Comparison of ENCODE assay signal across 1 cellular context in the genomic region with DNA sequence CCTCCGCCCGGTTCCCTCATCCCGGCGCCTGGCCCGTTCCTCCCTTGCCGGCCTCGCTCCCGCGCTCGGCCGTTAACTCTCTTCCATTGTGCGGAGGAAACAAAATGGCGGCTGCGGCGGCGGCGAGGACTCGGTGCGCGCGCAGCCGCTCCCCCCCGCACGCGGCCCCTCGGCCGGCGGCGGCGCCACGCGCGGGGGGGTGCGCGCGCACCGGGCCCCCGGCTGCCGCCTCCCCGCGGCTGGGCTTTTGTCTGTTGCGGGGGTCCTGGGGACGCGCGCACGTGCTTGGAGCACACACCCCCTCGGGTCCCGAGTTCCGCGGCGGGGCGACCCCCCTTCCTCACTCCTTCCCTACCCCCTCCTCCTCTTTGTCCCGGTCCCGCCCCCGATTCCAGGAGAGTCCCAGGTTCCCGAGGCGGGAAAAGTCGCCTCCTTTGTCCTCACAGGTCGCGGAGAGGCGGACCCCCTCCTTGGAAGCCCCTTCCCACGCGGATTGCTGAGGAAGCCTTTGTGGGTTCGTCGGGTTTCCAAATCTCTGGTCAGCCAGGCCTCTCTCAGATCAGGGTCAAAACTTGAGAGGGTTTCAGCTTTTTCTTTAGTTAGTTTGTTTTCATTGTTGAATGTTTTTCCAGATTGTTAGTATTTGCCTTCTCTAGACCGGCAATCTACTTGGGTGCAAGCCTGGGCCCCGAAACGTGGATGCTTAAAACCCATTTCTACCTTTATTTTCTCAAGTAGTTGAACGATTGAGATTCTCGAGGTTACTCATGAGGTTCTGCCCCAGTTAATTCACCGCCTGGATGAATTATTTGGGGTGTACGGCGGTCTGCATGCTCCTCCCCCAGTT.
TF ChIP-seq lines count a peak whose summit lies in the region.

No MANE protein-coding gene starts in this region.

TF ChIP-seq in HEK293, 187 proteins besides CTCF, POLR2A, EP300 and RAD21 (continued from another document):
- TF ChIP-seq, protein P1, sequence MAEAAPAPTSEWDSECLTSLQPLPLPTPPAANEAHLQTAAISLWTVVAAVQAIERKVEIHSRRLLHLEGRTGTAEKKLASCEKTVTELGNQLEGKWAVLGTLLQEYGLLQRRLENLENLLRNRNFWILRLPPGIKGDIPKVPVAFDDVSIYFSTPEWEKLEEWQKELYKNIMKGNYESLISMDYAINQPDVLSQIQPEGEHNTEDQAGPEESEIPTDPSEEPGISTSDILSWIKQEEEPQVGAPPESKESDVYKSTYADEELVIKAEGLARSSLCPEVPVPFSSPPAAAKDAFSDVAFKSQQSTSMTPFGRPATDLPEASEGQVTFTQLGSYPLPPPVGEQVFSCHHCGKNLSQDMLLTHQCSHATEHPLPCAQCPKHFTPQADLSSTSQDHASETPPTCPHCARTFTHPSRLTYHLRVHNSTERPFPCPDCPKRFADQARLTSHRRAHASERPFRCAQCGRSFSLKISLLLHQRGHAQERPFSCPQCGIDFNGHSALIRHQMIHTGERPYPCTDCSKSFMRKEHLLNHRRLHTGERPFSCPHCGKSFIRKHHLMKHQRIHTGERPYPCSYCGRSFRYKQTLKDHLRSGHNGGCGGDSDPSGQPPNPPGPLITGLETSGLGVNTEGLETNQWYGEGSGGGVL (tag by site-specific recombination; IDR thresholded peaks at IDR 0.05): peak; percentile 81
- no peak for TF ChIP-seq ZNF362 (tag by site-specific recombination; IDR thresholded peaks at IDR 0.05)
- no peak for TF ChIP-seq ZNF311 (tag by site-specific recombination; IDR thresholded peaks at IDR 0.05; ENCODE audit: borderline replicate concordance)
- TF ChIP-seq, protein P2, sequence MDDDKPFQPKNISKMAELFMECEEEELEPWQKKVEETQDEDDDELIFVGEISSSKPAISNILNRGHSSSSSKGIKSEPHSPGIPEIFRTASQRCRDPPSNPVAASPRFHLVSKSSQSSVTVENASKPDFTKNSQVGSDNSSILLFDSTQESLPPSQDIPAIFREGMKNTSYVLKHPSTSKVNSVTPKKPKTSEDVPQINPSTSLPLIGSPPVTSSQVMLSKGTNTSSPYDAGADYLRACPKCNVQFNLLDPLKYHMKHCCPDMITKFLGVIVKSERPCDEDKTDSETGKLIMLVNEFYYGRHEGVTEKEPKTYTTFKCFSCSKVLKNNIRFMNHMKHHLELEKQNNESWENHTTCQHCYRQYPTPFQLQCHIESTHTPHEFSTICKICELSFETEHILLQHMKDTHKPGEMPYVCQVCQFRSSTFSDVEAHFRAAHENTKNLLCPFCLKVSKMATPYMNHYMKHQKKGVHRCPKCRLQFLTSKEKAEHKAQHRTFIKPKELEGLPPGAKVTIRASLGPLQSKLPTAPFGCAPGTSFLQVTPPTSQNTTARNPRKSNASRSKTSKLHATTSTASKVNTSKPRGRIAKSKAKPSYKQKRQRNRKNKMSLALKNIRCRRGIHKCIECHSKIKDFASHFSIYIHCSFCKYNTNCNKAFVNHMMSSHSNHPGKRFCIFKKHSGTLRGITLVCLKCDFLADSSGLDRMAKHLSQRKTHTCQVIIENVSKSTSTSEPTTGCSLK (tag by site-specific recombination; IDR thresholded peaks at IDR 0.05): no peak
- TF ChIP-seq, protein P3, sequence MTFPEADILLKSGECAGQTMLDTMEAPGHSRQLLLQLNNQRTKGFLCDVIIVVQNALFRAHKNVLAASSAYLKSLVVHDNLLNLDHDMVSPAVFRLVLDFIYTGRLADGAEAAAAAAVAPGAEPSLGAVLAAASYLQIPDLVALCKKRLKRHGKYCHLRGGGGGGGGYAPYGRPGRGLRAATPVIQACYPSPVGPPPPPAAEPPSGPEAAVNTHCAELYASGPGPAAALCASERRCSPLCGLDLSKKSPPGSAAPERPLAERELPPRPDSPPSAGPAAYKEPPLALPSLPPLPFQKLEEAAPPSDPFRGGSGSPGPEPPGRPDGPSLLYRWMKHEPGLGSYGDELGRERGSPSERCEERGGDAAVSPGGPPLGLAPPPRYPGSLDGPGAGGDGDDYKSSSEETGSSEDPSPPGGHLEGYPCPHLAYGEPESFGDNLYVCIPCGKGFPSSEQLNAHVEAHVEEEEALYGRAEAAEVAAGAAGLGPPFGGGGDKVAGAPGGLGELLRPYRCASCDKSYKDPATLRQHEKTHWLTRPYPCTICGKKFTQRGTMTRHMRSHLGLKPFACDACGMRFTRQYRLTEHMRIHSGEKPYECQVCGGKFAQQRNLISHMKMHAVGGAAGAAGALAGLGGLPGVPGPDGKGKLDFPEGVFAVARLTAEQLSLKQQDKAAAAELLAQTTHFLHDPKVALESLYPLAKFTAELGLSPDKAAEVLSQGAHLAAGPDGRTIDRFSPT (tag by site-specific recombination; IDR thresholded peaks at IDR 0.05): no peak
- TF ChIP-seq KLF16 (tag by site-specific recombination; IDR thresholded peaks at IDR 0.05): peak; percentile 16; the same call in 1 of the 2 replicates
- no peak for TF ChIP-seq MEIS1 (CRISPR knock-in tag; IDR thresholded peaks at IDR 0.05; ENCODE audit: borderline replicate concordance)
- no peak for TF ChIP-seq ZNF324 (tag by site-specific recombination; IDR thresholded peaks at IDR 0.05)
- no peak for TF ChIP-seq ZNF221 (tag by site-specific recombination; IDR thresholded peaks at IDR 0.05; ENCODE audit: borderline replicate concordance)
- TF ChIP-seq BCL11A (tag by site-specific recombination; IDR thresholded peaks at IDR 0.05; ENCODE audit: low read depth): no peak
- no peak for TF ChIP-seq ZNF510 (tag by site-specific recombination; IDR thresholded peaks at IDR 0.05; ENCODE audit: insufficient replicate concordance)
- no peak for TF ChIP-seq PBX3 (CRISPR knock-in tag; IDR thresholded peaks at IDR 0.05)
- no peak for TF ChIP-seq ZIC2 (tag by site-specific recombination; IDR thresholded peaks at IDR 0.05)
- no peak for TF ChIP-seq ZNF558 (tag by site-specific recombination; IDR thresholded peaks at IDR 0.05)
- TF ChIP-seq BCL11B (tag by site-specific recombination; IDR thresholded peaks at IDR 0.05; ENCODE audit: low read depth): no peak
- no peak for TF ChIP-seq ZNF571 (tag by site-specific recombination; IDR thresholded peaks at IDR 0.05)
- TF ChIP-seq, protein P4, sequence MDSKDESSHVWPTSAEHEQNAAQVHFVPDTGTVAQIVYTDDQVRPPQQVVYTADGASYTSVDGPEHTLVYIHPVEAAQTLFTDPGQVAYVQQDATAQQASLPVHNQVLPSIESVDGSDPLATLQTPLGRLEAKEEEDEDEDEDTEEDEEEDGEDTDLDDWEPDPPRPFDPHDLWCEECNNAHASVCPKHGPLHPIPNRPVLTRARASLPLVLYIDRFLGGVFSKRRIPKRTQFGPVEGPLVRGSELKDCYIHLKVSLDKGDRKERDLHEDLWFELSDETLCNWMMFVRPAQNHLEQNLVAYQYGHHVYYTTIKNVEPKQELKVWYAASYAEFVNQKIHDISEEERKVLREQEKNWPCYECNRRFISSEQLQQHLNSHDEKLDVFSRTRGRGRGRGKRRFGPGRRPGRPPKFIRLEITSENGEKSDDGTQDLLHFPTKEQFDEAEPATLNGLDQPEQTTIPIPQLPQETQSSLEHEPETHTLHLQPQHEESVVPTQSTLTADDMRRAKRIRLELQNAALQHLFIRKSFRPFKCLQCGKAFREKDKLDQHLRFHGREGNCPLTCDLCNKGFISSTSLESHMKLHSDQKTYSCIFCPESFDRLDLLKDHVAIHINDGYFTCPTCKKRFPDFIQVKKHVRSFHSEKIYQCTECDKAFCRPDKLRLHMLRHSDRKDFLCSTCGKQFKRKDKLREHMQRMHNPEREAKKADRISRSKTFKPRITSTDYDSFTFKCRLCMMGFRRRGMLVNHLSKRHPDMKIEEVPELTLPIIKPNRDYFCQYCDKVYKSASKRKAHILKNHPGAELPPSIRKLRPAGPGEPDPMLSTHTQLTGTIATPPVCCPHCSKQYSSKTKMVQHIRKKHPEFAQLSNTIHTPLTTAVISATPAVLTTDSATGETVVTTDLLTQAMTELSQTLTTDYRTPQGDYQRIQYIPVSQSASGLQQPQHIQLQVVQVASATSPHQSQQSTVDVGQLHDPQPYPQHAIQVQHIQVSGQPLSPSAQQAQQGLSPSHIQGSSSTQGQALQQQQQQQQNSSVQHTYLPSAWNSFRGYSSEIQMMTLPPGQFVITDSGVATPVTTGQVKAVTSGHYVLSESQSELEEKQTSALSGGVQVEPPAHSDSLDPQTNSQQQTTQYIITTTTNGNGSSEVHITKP (tag by site-specific recombination; IDR thresholded peaks at IDR 0.05): peak; percentile 55; the same call in 1 of the 2 replicates
- TF ChIP-seq ZSCAN16 (tag by site-specific recombination; IDR thresholded peaks at IDR 0.05): 0 out of 2 replicates have a peak, but pooled peaks have one; percentile 44
- TF ChIP-seq ZNF664 (tag by site-specific recombination; IDR thresholded peaks at IDR 0.05): no peak
- TF ChIP-seq ZNF555 (tag by site-specific recombination; conservative IDR thresholded peaks at IDR 0.05): no peak
- no peak for TF ChIP-seq ZNF76 (tag by site-specific recombination; IDR thresholded peaks at IDR 0.05; ENCODE audit: borderline replicate concordance, low read depth)
- no peak for TF ChIP-seq ZNF600 (tag by site-specific recombination; IDR thresholded peaks at IDR 0.05)
- TF ChIP-seq, protein P5, sequence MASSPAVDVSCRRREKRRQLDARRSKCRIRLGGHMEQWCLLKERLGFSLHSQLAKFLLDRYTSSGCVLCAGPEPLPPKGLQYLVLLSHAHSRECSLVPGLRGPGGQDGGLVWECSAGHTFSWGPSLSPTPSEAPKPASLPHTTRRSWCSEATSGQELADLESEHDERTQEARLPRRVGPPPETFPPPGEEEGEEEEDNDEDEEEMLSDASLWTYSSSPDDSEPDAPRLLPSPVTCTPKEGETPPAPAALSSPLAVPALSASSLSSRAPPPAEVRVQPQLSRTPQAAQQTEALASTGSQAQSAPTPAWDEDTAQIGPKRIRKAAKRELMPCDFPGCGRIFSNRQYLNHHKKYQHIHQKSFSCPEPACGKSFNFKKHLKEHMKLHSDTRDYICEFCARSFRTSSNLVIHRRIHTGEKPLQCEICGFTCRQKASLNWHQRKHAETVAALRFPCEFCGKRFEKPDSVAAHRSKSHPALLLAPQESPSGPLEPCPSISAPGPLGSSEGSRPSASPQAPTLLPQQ (tag by site-specific recombination; IDR thresholded peaks at IDR 0.05): no peak
- no peak for TF ChIP-seq FEZF1 (tag by site-specific recombination; IDR thresholded peaks at IDR 0.05)
- peak; percentile 80 for TF ChIP-seq YY1 (tag by site-specific recombination; IDR thresholded peaks at IDR 0.05)
- no peak for TF ChIP-seq MZF1 (tag by site-specific recombination; IDR thresholded peaks at IDR 0.05; ENCODE audit: borderline replicate concordance)
- no peak for TF ChIP-seq MYNN (tag by site-specific recombination; IDR thresholded peaks at IDR 0.05; ENCODE audit: borderline replicate concordance)
- TF ChIP-seq ZNF549 (tag by site-specific recombination; IDR thresholded peaks at IDR 0.05): no peak
- peak; percentile 84 for TF ChIP-seq SP2 (tag by site-specific recombination; IDR thresholded peaks at IDR 0.05)
